ENCODE assay signal across 16 cellular contexts in the genomic region with DNA sequence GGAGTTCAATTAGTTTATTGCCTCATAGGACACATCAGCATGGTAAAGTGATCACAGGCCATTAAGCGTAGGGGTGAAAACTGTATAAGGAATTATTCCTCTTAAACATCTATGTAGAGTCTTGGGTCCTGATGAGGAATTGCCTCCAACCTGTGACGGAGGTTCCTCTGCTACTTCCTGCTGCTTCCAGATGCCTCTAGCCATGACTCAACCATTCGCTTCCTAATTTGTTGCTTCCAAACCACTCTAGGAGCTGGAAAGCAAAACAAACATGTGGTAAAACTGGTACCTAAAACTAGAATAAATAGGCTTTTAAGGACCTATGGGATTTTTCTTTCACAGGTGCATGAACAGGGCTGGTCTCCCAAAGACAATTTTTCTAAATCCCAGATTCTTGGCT.
A peak's percentile ranks its signal among the peaks of the same experiment; 100 is the strongest.
DNase-seq lines count a peak whose midpoint lies in the region; ATAC-seq, FAIRE-seq and TF ChIP-seq lines count a peak whose summit lies in the region.
"Had no signal": no experiment of that assay in that cellular context is flagged by ENCODE, and none has a peak within 500 bp of the region (broad histone marks: within the 10 kb centered on the region; RNA-seq: fewer than 3 reads in every experiment).

No MANE protein-coding gene starts in this region.

- 96% methylated on average over 3 of the region's 3 CpGs for WGBS in GM12878 (ENCODE audit: insufficient coverage, insufficient replicate concordance, low lambda C conversion rate, missing lambda C conversion rate)

- H4K20me1 ChIP-seq in GM12878 (ENCODE audit: control insufficient read depth, insufficient read depth) (no peaks in the 10 kb centered on the region), neural progenitor cell (ENCODE audit: low read depth) (no peaks in the 10 kb centered on the region)

- POLR2A ChIA-PET in GM12878 (lab: Charles Lee) = no interaction called here

- H3K4me2 ChIP-seq in GM12878 (ENCODE audit: control insufficient read depth, insufficient read depth) (no peak overlapping the region), neural progenitor cell (no peak overlapping the region)

- TF ChIP-seq POLR2A in GM12878 (IDR thresholded peaks at IDR 0.05; ENCODE audit: low read depth, low read length) = no peak

- intact Hi-C loops in GM12878 (cut with micrococcal nuclease; ENCODE audit: unreplicated experiment) = no loop called here

- H3K36me3 Mint-ChIP-seq in CD4-positive, CD25-positive, alpha-beta regulatory T cell = peaks cover 35% of the 10 kb centered on the region
- peaks cover 16% of the 10 kb centered on the region for H3K36me3 Mint-ChIP-seq in neural progenitor cell

- SMC1A ChIA-PET in GM12878 (lab: Charles Lee; ENCODE audit: uncharacterized antibody, unreplicated experiment) = no interaction called here

- no peaks in the 10 kb centered on the region for H3K27me3 Mint-ChIP-seq in CD4-positive, CD25-positive, alpha-beta regulatory T cell
- H3K27me3 Mint-ChIP-seq in neural progenitor cell (ENCODE audit: insufficient read depth, low read depth) = no peaks in the 10 kb centered on the region

- H3K27ac Mint-ChIP-seq in CD4-positive, CD25-positive, alpha-beta regulatory T cell = peak overlapping the region in 2 of 3 donors; percentile 10 to 36
- H3K27ac Mint-ChIP-seq in neural progenitor cell = no peak overlapping the region

- no peak for TF ChIP-seq RAD21 in GM12878 (IDR thresholded peaks at IDR 0.05; ENCODE audit: insufficient read depth, low read depth, low read length)

- no peaks in the 10 kb centered on the region for H3F3A ChIP-seq in neural progenitor cell (ENCODE audit: low read depth)

- no peak for ATAC-seq in CD4-positive, CD25-positive, alpha-beta regulatory T cell (ENCODE audit: low read depth in 2 of 2)
- ATAC-seq in GM12878 (no peak), HG02852 (IDR thresholded peaks at IDR 0.05; ENCODE audit: unreplicated experiment) (no peak)
- ATAC-seq in activated CD4-positive, CD25-positive, alpha-beta regulatory T cell treated with anti-CD3 and anti-CD28 coated beads, Interleukin-2, amount 50 U/mL, for 24 hours = no peak
- ATAC-seq: body of pancreas had no signal

- H3K4me3 ChIP-seq in CD4-positive, CD25-positive, alpha-beta regulatory T cell (ENCODE audit: low read depth, low read length) = no peak overlapping the region
- no peak overlapping the region for H3K4me3 ChIP-seq in GM12878
- no peak overlapping the region for H3K4me3 ChIP-seq in neural progenitor cell
- H3K4me3 ChIP-seq: body of pancreas, left ventricle myocardium inferior, stomach had no signal

- no peak overlapping the region for H3K27ac ChIP-seq in CD4-positive, CD25-positive, alpha-beta regulatory T cell (ENCODE audit: insufficient read depth, low read length, poor library complexity, severe bottlenecking)
- H3K27ac ChIP-seq in GM12878 (ENCODE audit: control insufficient read depth, insufficient read depth) = no peak overlapping the region
- no peak overlapping the region for H3K27ac ChIP-seq in neural progenitor cell
- H3K27ac ChIP-seq: body of pancreas, left ventricle myocardium inferior, stomach had no signal

- TF ChIP-seq CTCF in GM12878 (IDR thresholded peaks at IDR 0.05 in 2 of 3, conservative IDR thresholded peaks at IDR 0.05 in 1 of 3; ENCODE audit: control insufficient read depth in 2 of 3, extremely low read depth in 1 of 3, insufficient read depth in 1 of 3, low read depth in 3 of 3, low read length in 3 of 3) (no peak), neural progenitor cell (IDR thresholded peaks at IDR 0.05) (no peak)

- in situ Hi-C loops in GM12878 (cut with MboI) = no loop called here

- DNase-seq in CD4-positive, CD25-positive, alpha-beta regulatory T cell = no peak
- peak; percentile 42 for DNase-seq in HCEC 1CT
- DNase-seq in GM12878 (ENCODE audit: low read depth, low spot score) = no peak
- peak; percentile 55 for DNase-seq in iris pigment epithelial cell (ENCODE audit: low read depth)
- DNase-seq in globus pallidus (ENCODE audit: low spot score) = no peak
- DNase-seq in neural progenitor cell (ENCODE audit: low spot score) = no peak
- DNase-seq: activated CD4-positive, CD25-positive, alpha-beta regulatory T cell treated with anti-CD3 and anti-CD28 coated beads, Interleukin-2, amount 50 U/mL, for 72 hours; activated gamma-delta T cell; body of pancreas; left ventricle myocardium inferior; NCI-H2081; stimulated activated CD4-positive, alpha-beta T cell treated with anti-CD3 and anti-CD28 coated beads, Interleukin-15, amount 100 ng/mL, for 24 hours; stomach; T-helper 1 cell had no signal

- H3K9ac ChIP-seq in GM12878 (ENCODE audit: control insufficient read depth, insufficient read depth, low read length) (no peak overlapping the region), neural progenitor cell (no peak overlapping the region)

- FAIRE-seq in GM12878 (lab: Jason Lieb, UNC) = peak; percentile 47

- CTCF ChIA-PET in GM12878 (lab: Yijun Ruan, JAX) = interaction anchor here (1.3 kb wide), 1 partner anchor 16 kb away, joined by 3 read pairs; no protein-coding TSS in a partner anchor

- no peak for TF ChIP-seq EP300 in GM12878 (IDR thresholded peaks at IDR 0.05; ENCODE audit: borderline replicate concordance in 1 of 2, control insufficient read depth in 1 of 2, low read depth in 2 of 2, low read length in 2 of 2)

- H3K4me3 Mint-ChIP-seq in CD4-positive, CD25-positive, alpha-beta regulatory T cell = peak overlapping the region in 2 of 4 donors; percentile 20 to 67
- H3K4me3 Mint-ChIP-seq in neural progenitor cell = no peak overlapping the region

- peaks cover 0 to 8% (median 2%) of the 10 kb centered on the region in 7 donors for H3K9me3 Mint-ChIP-seq in CD4-positive, CD25-positive, alpha-beta regulatory T cell
- peaks cover 14% of the 10 kb centered on the region for H3K9me3 Mint-ChIP-seq in neural progenitor cell

- H3K27me3 ChIP-seq in CD4-positive, CD25-positive, alpha-beta regulatory T cell (ENCODE audit: control insufficient read depth, insufficient read depth, low read length) = no peaks in the 10 kb centered on the region
- no peaks in the 10 kb centered on the region for H3K27me3 ChIP-seq in GM12878 (replicated peaks in 1 of 2; ENCODE audit: control insufficient read depth in 2 of 2, insufficient read depth in 2 of 2, low read length in 1 of 2)
- H3K27me3 ChIP-seq in neural progenitor cell = no peaks in the 10 kb centered on the region
- H3K27me3 ChIP-seq: body of pancreas, stomach had no signal

- H3K9me3 ChIP-seq in CD4-positive, CD25-positive, alpha-beta regulatory T cell (ENCODE audit: control insufficient read depth in 2 of 2, low read length in 2 of 2) = peaks cover 0 to 5% of the 10 kb centered on the region in 2 experiments
- H3K9me3 ChIP-seq in GM12878 (replicated peaks; ENCODE audit: control insufficient read depth, insufficient read depth, low read length) (no peaks in the 10 kb centered on the region; the same call in 1 of the 3 replicates), neural progenitor cell (ENCODE audit: low read depth) (no peaks in the 10 kb centered on the region)
- H3K9me3 ChIP-seq: body of pancreas had no signal

- peaks cover 3% of the 10 kb centered on the region for H3K36me3 ChIP-seq in CD4-positive, CD25-positive, alpha-beta regulatory T cell (ENCODE audit: control insufficient read depth, insufficient read depth, low read length)
- H3K36me3 ChIP-seq in GM12878 (ENCODE audit: control insufficient read depth in 2 of 2, insufficient read depth in 2 of 2, low read length in 1 of 2) = no peaks in the 10 kb centered on the region
- no peaks in the 10 kb centered on the region for H3K36me3 ChIP-seq in neural progenitor cell
- H3K36me3 ChIP-seq: left ventricle myocardium inferior, stomach had no signal

- H3K79me2 ChIP-seq in GM12878 (ENCODE audit: control insufficient read depth, insufficient read depth, low read length) (no peaks in the 10 kb centered on the region), neural progenitor cell (ENCODE audit: low read depth) (no peaks in the 10 kb centered on the region)

- peaks cover 21 to 61% (median 38%) of the 10 kb centered on the region in 4 donors for H3K4me1 Mint-ChIP-seq in CD4-positive, CD25-positive, alpha-beta regulatory T cell
- H3K4me1 Mint-ChIP-seq in neural progenitor cell = peaks cover 4% of the 10 kb centered on the region

- no TSS peak for BruUV-seq in GM12878 (replicated peaks; lab: Mats Ljungman, UMichigan)

- no peak overlapping the region for H2AFZ ChIP-seq in GM12878 (ENCODE audit: control insufficient read depth, low read depth, low read length)
- H2AFZ ChIP-seq in neural progenitor cell (replicated peaks) = no peak overlapping the region

- RAD21 ChIA-PET in GM12878 (lab: Charles Lee; ENCODE audit: unreplicated experiment) = interaction anchor here (0.5 kb wide), 1 partner anchor 27 kb away, joined by 3 read pairs; no protein-coding TSS in a partner anchor

- H3K4me1 ChIP-seq in CD4-positive, CD25-positive, alpha-beta regulatory T cell (ENCODE audit: control insufficient read depth, insufficient read depth, low read length, poor library complexity, severe bottlenecking) = peaks cover 11% of the 10 kb centered on the region
- no peaks in the 10 kb centered on the region for H3K4me1 ChIP-seq in GM12878 (ENCODE audit: control insufficient read depth, insufficient read depth, low read length)
- no peaks in the 10 kb centered on the region for H3K4me1 ChIP-seq in neural progenitor cell
- H3K4me1 ChIP-seq: body of pancreas had no signal

TF ChIP-seq in GM12878, 131 proteins besides CTCF, POLR2A, EP300 and RAD21 (continues in another document):
- TF ChIP-seq SREBF2 (IDR thresholded peaks at IDR 0.05; ENCODE audit: low read length) = no peak
- TF ChIP-seq, protein P1, sequence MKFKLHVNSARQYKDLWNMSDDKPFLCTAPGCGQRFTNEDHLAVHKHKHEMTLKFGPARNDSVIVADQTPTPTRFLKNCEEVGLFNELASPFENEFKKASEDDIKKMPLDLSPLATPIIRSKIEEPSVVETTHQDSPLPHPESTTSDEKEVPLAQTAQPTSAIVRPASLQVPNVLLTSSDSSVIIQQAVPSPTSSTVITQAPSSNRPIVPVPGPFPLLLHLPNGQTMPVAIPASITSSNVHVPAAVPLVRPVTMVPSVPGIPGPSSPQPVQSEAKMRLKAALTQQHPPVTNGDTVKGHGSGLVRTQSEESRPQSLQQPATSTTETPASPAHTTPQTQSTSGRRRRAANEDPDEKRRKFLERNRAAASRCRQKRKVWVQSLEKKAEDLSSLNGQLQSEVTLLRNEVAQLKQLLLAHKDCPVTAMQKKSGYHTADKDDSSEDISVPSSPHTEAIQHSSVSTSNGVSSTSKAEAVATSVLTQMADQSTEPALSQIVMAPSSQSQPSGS (IDR thresholded peaks at IDR 0.05; ENCODE audit: low read length) = no peak
- TF ChIP-seq, protein P2, sequence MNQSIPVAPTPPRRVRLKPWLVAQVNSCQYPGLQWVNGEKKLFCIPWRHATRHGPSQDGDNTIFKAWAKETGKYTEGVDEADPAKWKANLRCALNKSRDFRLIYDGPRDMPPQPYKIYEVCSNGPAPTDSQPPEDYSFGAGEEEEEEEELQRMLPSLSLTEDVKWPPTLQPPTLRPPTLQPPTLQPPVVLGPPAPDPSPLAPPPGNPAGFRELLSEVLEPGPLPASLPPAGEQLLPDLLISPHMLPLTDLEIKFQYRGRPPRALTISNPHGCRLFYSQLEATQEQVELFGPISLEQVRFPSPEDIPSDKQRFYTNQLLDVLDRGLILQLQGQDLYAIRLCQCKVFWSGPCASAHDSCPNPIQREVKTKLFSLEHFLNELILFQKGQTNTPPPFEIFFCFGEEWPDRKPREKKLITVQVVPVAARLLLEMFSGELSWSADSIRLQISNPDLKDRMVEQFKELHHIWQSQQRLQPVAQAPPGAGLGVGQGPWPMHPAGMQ (IDR thresholded peaks at IDR 0.05; ENCODE audit: borderline replicate concordance) = no peak

Comparison
In these comparisons a context has a peak if more than half of its experiments do, and no peak if none do; other contexts are left out.
1. DNase-seq: peak in HCEC 1CT (single experiment) and iris pigment epithelial cell (single experiment); none in CD4-positive, CD25-positive, alpha-beta regulatory T cell (0 of 3), GM12878 (single experiment), globus pallidus (single experiment) and neural progenitor cell (single experiment).